23 cellular contexts compared by ENCODE assay signal in genomic region chr12:83173250-83173649, GRCh38.
DNase-seq lines count a peak whose midpoint lies in the region; ATAC-seq, FAIRE-seq and TF ChIP-seq lines count a peak whose summit lies in the region.
"Had no signal": no experiment of that assay in that cellular context is flagged by ENCODE, and none has a peak within 500 bp of the region (broad histone marks: within the 10 kb centered on the region; RNA-seq: fewer than 3 reads in every experiment).

No MANE protein-coding gene starts in this region.

- no peaks in the 10 kb centered on the region for H4K20me1 ChIP-seq in K562 (replicated peaks; ENCODE audit: control insufficient read depth, insufficient read depth, low read length)
- H4K20me1 ChIP-seq in neural progenitor cell (ENCODE audit: low read depth): no peaks in the 10 kb centered on the region
- H4K20me1 ChIP-seq: BLaER1 had no signal

- no peaks in the 10 kb centered on the region for H3K79me2 ChIP-seq in K562 (ENCODE audit: control insufficient read depth, insufficient read depth, low read length)
- no peaks in the 10 kb centered on the region for H3K79me2 ChIP-seq in neural progenitor cell (ENCODE audit: low read depth)

- CTCF ChIA-PET in CD8-positive, alpha-beta memory T cell (lab: Charles Lee): no interaction called here
- CTCF ChIA-PET in K562 (lab: Yijun Ruan, JAX; ENCODE audit: low intra/inter-chr PET ratio): no interaction called here
- CTCF ChIA-PET in CD4-positive, alpha-beta T cell (lab: Charles Lee): no interaction called here

- no peaks in the 10 kb centered on the region for H3K27me3 ChIP-seq in CD8-positive, alpha-beta memory T cell (ENCODE audit: insufficient read depth, low read length, poor library complexity, severe bottlenecking)
- H3K27me3 ChIP-seq in K562 (ENCODE audit: control insufficient read depth in 2 of 2, insufficient read depth in 2 of 2, low read length in 2 of 2) (no peaks in the 10 kb centered on the region), neural progenitor cell (no peaks in the 10 kb centered on the region), ovary (no peaks in the 10 kb centered on the region)
- H3K27me3 ChIP-seq in CD4-positive, alpha-beta T cell (ENCODE audit: control insufficient read depth, insufficient read depth, low read length): no peaks in the 10 kb centered on the region
- H3K27me3 ChIP-seq: BLaER1 had no signal

- H3K4me3 Mint-ChIP-seq in CD8-positive, alpha-beta memory T cell: no peak overlapping the region
- H3K4me3 Mint-ChIP-seq in neural progenitor cell: no peak overlapping the region
- no peak overlapping the region for H3K4me3 Mint-ChIP-seq in CD4-positive, alpha-beta T cell
- H3K4me3 Mint-ChIP-seq: B cell; CD4-positive, CD25-positive, alpha-beta regulatory T cell; HFFc6 had no signal

- no peaks in the 10 kb centered on the region for H3K4me1 Mint-ChIP-seq in CD8-positive, alpha-beta memory T cell
- peaks cover 5% of the 10 kb centered on the region for H3K4me1 Mint-ChIP-seq in neural progenitor cell
- no peaks in the 10 kb centered on the region for H3K4me1 Mint-ChIP-seq in CD4-positive, alpha-beta T cell (ENCODE audit: low read depth)
- H3K4me1 Mint-ChIP-seq: B cell; CD4-positive, CD25-positive, alpha-beta regulatory T cell had no signal

- WGBS in K562 (ENCODE audit: insufficient coverage, low coverage, missing lambda C conversion rate): 0% methylated on average over 1 of the region's 1 CpG
- WGBS in ovary, 3 donors: 67 to 88% (median 70%) methylated on average over 1 of the region's 1 CpG

- DNase-seq in CD8-positive, alpha-beta memory T cell: no peak
- peak; percentile 65 to 88 (median 76) for DNase-seq in K562 (ENCODE audit: extremely low read depth in 1 of 4, low spot score in 3 of 4)
- no peak for DNase-seq in neural progenitor cell (ENCODE audit: low spot score)
- no peak for DNase-seq in NCI-H1092 treated with DMSO at 0.1 percent for 48 hours (lab: John Stamatoyannopoulos, UW)
- DNase-seq in CD4-positive, alpha-beta T cell: no peak
- DNase-seq in ovary: no peak
- DNase-seq: Calu3; CD4-positive, CD25-positive, alpha-beta regulatory T cell; COR-L47; DMS53; DMS79 treated with DMSO at 0.1 percent for 48 hours; GF-D8; GOT3; HFFc6 had no signal

- no peak overlapping the region for H3K4me3 ChIP-seq in CD8-positive, alpha-beta memory T cell (ENCODE audit: low read length)
- H3K4me3 ChIP-seq in K562 (no peak overlapping the region), neural progenitor cell (no peak overlapping the region), ovary (no peak overlapping the region)
- H3K4me3 ChIP-seq: BLaER1, HAP-1 had no signal

- TF ChIP-seq POLR2A in K562 (conservative IDR thresholded peaks at IDR 0.05): no peak
- no peak for TF ChIP-seq POLR2A in ovary (IDR thresholded peaks at IDR 0.05)

- no peak overlapping the region for H3K27ac Mint-ChIP-seq in CD8-positive, alpha-beta memory T cell
- no peak overlapping the region for H3K27ac Mint-ChIP-seq in neural progenitor cell
- no peak overlapping the region for H3K27ac Mint-ChIP-seq in CD4-positive, alpha-beta T cell
- H3K27ac Mint-ChIP-seq: B cell; CD4-positive, CD25-positive, alpha-beta regulatory T cell; HFFc6 had no signal

- BruUV-seq in K562 (replicated peaks; lab: Mats Ljungman, UMichigan): no TSS peak

- peak; percentile 98 for FAIRE-seq in K562 (lab: Jason Lieb, UNC)
- FAIRE-seq: A204.1, GM12891, GM18507, H54 had no signal

- peak overlapping the region; percentile 49 for H3K4me2 ChIP-seq in K562 (ENCODE audit: insufficient read depth, low read length)
- H3K4me2 ChIP-seq in neural progenitor cell: no peak overlapping the region
- H3K4me2 ChIP-seq: BLaER1 had no signal

- H2AFZ ChIP-seq in K562 (ENCODE audit: low read depth, low read length) (peak overlapping the region; percentile 48), neural progenitor cell (replicated peaks) (peak overlapping the region; percentile 80)

- in situ Hi-C loops in K562 (cut with MboI): no loop called here

- TF ChIP-seq EP300 in K562 (IDR thresholded peaks at IDR 0.05; ENCODE audit: low read length): peak; percentile 99
- no peak for TF ChIP-seq EP300 in ovary (IDR thresholded peaks at IDR 0.05)

- H3K27ac ChIP-seq in CD8-positive, alpha-beta memory T cell (ENCODE audit: low read depth, low read length): peak overlapping the region; percentile 10
- H3K27ac ChIP-seq in K562 (ENCODE audit: extremely low read depth, low read depth, low read length) (peak overlapping the region; percentile 73), neural progenitor cell (no peak overlapping the region), ovary (no peak overlapping the region)
- no peak overlapping the region for H3K27ac ChIP-seq in CD4-positive, alpha-beta T cell (ENCODE audit: low read depth, low read length)
- H3K27ac ChIP-seq: 22Rv1, BLaER1, C4-2B had no signal

- H3K27me3 Mint-ChIP-seq in CD8-positive, alpha-beta memory T cell: no peaks in the 10 kb centered on the region
- peaks cover 3% of the 10 kb centered on the region for H3K27me3 Mint-ChIP-seq in neural progenitor cell (ENCODE audit: insufficient read depth, low read depth)
- H3K27me3 Mint-ChIP-seq in CD4-positive, alpha-beta T cell: no peaks in the 10 kb centered on the region
- H3K27me3 Mint-ChIP-seq: B cell; CD4-positive, CD25-positive, alpha-beta regulatory T cell had no signal

- peak; percentile 94 for ATAC-seq in K562
- ATAC-seq in CD4-positive, alpha-beta T cell (ENCODE audit: poor library complexity): no peak

- H3K36me3 Mint-ChIP-seq in CD8-positive, alpha-beta memory T cell: no peaks in the 10 kb centered on the region
- H3K36me3 Mint-ChIP-seq in neural progenitor cell: no peaks in the 10 kb centered on the region
- no peaks in the 10 kb centered on the region for H3K36me3 Mint-ChIP-seq in CD4-positive, alpha-beta T cell (ENCODE audit: low read depth)
- H3K36me3 Mint-ChIP-seq: CD4-positive, CD25-positive, alpha-beta regulatory T cell had no signal

- no peaks in the 10 kb centered on the region for H3K36me3 ChIP-seq in CD8-positive, alpha-beta memory T cell (ENCODE audit: insufficient read depth, low read length)
- H3K36me3 ChIP-seq in K562 (ENCODE audit: control insufficient read depth, insufficient read depth, low read length): no peaks in the 10 kb centered on the region
- H3K36me3 ChIP-seq in neural progenitor cell: no peaks in the 10 kb centered on the region
- no peaks in the 10 kb centered on the region for H3K36me3 ChIP-seq in ovary
- H3K36me3 ChIP-seq: BLaER1, HAP-1 had no signal

- intact Hi-C loops in K562 (cut with micrococcal nuclease): loop anchor here (1.0 to 10.0 kb wide), 3 partner anchors 23 to 158 kb away; no protein-coding TSS in a partner anchor
- intact Hi-C loops in CD4-positive, alpha-beta T cell (cut with DNase I, micrococcal nuclease): no loop called here
- intact Hi-C loops in ovary (cut with DNase I): no loop called here

- POLR2A ChIA-PET in CD8-positive, alpha-beta memory T cell (lab: Charles Lee): no interaction called here
- POLR2A ChIA-PET in K562 (lab: Yijun Ruan, JAX): interaction anchor here (1.2 to 1.8 kb wide), 2 partner anchors 21 to 51 kb away, joined by 3 to 5 read pairs; no protein-coding TSS in a partner anchor
- POLR2A ChIA-PET in CD4-positive, alpha-beta T cell (lab: Charles Lee): no interaction called here

- no peak for TF ChIP-seq CTCF in K562 (IDR thresholded peaks at IDR 0.05 in 2 of 3, conservative IDR thresholded peaks at IDR 0.05 in 1 of 3; ENCODE audit: insufficient read depth in 2 of 3, low read depth in 1 of 3, low read length in 3 of 3)
- no peak for TF ChIP-seq CTCF in neural progenitor cell (IDR thresholded peaks at IDR 0.05)
- no peak for TF ChIP-seq CTCF in CD4-positive, alpha-beta T cell (IDR thresholded peaks at IDR 0.05)
- TF ChIP-seq CTCF in ovary (IDR thresholded peaks at IDR 0.05): no peak

- H3F3A ChIP-seq in neural progenitor cell (ENCODE audit: low read depth): no peaks in the 10 kb centered on the region

- H3K9ac ChIP-seq in K562 (ENCODE audit: insufficient read depth in 1 of 2, low read depth in 2 of 2, low read length in 2 of 2): peak overlapping the region in 1 of 2 experiments; percentile 46; a peak in 2 of 4 replicates
- H3K9ac ChIP-seq in neural progenitor cell: no peak overlapping the region
- H3K9ac ChIP-seq: BLaER1 had no signal

- H3K9me3 Mint-ChIP-seq in CD8-positive, alpha-beta memory T cell: peaks cover 0 to 2% (median 0%) of the 10 kb centered on the region in 5 donors
- no peaks in the 10 kb centered on the region for H3K9me3 Mint-ChIP-seq in neural progenitor cell
- H3K9me3 Mint-ChIP-seq in CD4-positive, alpha-beta T cell: peaks cover 2% of the 10 kb centered on the region

- no peaks in the 10 kb centered on the region for H3K4me1 ChIP-seq in CD8-positive, alpha-beta memory T cell (ENCODE audit: insufficient read depth, low read length)
- H3K4me1 ChIP-seq in K562 (replicated peaks in 1 of 2; ENCODE audit: control insufficient read depth in 2 of 2, insufficient read depth in 2 of 2, low read length in 2 of 2): peaks cover 3 to 27% of the 10 kb centered on the region in 2 experiments; a peak in 4 of 5 replicates
- peaks cover 9% of the 10 kb centered on the region for H3K4me1 ChIP-seq in neural progenitor cell
- no peaks in the 10 kb centered on the region for H3K4me1 ChIP-seq in ovary (ENCODE audit: insufficient read depth)
- H3K4me1 ChIP-seq: BLaER1 had no signal

- no peaks in the 10 kb centered on the region for H3K9me3 ChIP-seq in CD8-positive, alpha-beta memory T cell (ENCODE audit: low read length)
- H3K9me3 ChIP-seq in K562 (replicated peaks; ENCODE audit: control insufficient read depth, insufficient read depth, low read depth, low read length) (no peaks in the 10 kb centered on the region; the same call in 1 of the 2 replicates), neural progenitor cell (ENCODE audit: low read depth) (no peaks in the 10 kb centered on the region), ovary (no peaks in the 10 kb centered on the region)
- H3K9me3 ChIP-seq in CD4-positive, alpha-beta T cell (ENCODE audit: control insufficient read depth, low read length): no peaks in the 10 kb centered on the region
- H3K9me3 ChIP-seq: BLaER1, HAP-1 had no signal

- no peaks in the 10 kb centered on the region for H3K9me1 ChIP-seq in K562 (ENCODE audit: control insufficient read depth, insufficient read depth, low read length)

- TF ChIP-seq RAD21 in K562 (CRISPR knock-in tag; conservative IDR thresholded peaks at IDR 0.05 in 1 of 2, IDR thresholded peaks at IDR 0.05 in 1 of 2): peak in 1 of 2 experiments; percentile 18; a peak in 1 of 4 replicates

TF ChIP-seq in K562, 482 proteins besides CTCF, POLR2A, EP300 and RAD21 (continues in another document):
- TF ChIP-seq ARID2 (IDR thresholded peaks at IDR 0.05) (no peak), STAT5A (IDR thresholded peaks at IDR 0.05; ENCODE audit: borderline replicate concordance, low read length) (peak; percentile 97), ZNF444 (CRISPR knock-in tag; IDR thresholded peaks at IDR 0.05) (no peak), PML (IDR thresholded peaks at IDR 0.05; ENCODE audit: low read length) (peak; percentile 97)

Comparison
In these comparisons a context has a peak if more than half of its experiments do, and no peak if none do; other contexts are left out.
1. DNase-seq: peak in K562 (4 of 4); none in CD8-positive, alpha-beta memory T cell (0 of 5), neural progenitor cell (single experiment), NCI-H1092 treated with DMSO at 0.1 percent for 48 hours (single experiment), CD4-positive, alpha-beta T cell (0 of 10) and ovary (0 of 5).
2. H3K27ac ChIP-seq: peak in CD8-positive, alpha-beta memory T cell (single experiment) and K562 (single experiment); none in neural progenitor cell (single experiment), CD4-positive, alpha-beta T cell (single experiment) and ovary (0 of 2).